20 cellular contexts compared by ENCODE assay signal in genomic region chrX:30819080-30819479, GRCh38.
A peak's percentile ranks its signal among the peaks of the same experiment; 100 is the strongest.
DNase-seq lines count a peak whose midpoint lies in the region; ATAC-seq, FAIRE-seq and TF ChIP-seq lines count a peak whose summit lies in the region.
"Had no signal": no experiment of that assay in that cellular context is flagged by ENCODE, and none has a peak within 500 bp of the region (broad histone marks: within the 10 kb centered on the region; RNA-seq: fewer than 3 reads in every experiment).

No MANE protein-coding gene starts in this region.

- peak; percentile 49 for ATAC-seq in GM18502 (IDR thresholded peaks at IDR 0.05; ENCODE audit: poor library complexity, unreplicated experiment)
- no peak for ATAC-seq in GM21825 (IDR thresholded peaks at IDR 0.05; ENCODE audit: unreplicated experiment)
- ATAC-seq: K562 had no signal

- no peak overlapping the region for H3K18ac ChIP-seq in H1 (ENCODE audit: extremely low read depth, low read length)

- H3K9me3 Mint-ChIP-seq in astrocyte (ENCODE audit: unreplicated experiment), result no peaks in the 10 kb centered on the region
- H3K9me3 Mint-ChIP-seq: CD8-positive, alpha-beta memory T cell had no signal

- no peaks in the 10 kb centered on the region for H3K79me1 ChIP-seq in H1 (ENCODE audit: low read depth, low read length)

- no peak overlapping the region for H4K91ac ChIP-seq in H1 (replicated peaks; ENCODE audit: insufficient read length, low read length)

- TF ChIP-seq RAD21 in H1 (IDR thresholded peaks at IDR 0.05 in 1 of 2, conservative IDR thresholded peaks at IDR 0.05 in 1 of 2; ENCODE audit: low read depth in 2 of 2, low read length in 2 of 2), result no peak

- H3K56ac ChIP-seq in H1 (replicated peaks; ENCODE audit: insufficient read length, low read depth, low read length), result no peak overlapping the region

- H2BK20ac ChIP-seq in H1 (ENCODE audit: low read length), result no peak overlapping the region

- no peak overlapping the region for H3K4me2 ChIP-seq in astrocyte (ENCODE audit: low read length)
- no peak overlapping the region for H3K4me2 ChIP-seq in H1 (ENCODE audit: insufficient read depth in 1 of 2, low read depth in 2 of 2, low read length in 2 of 2)

- H3K4me1 ChIP-seq in astrocyte (ENCODE audit: insufficient read depth, low read length) (no peaks in the 10 kb centered on the region), H1 (replicated peaks in 1 of 4; ENCODE audit: control insufficient read depth in 3 of 4, insufficient read depth in 4 of 4, low read length in 3 of 4) (peaks cover 0 to 2% (median 0%) of the 10 kb centered on the region in 4 experiments; a peak in 1 of 7 replicates)
- H3K4me1 ChIP-seq: BE2C had no signal

- TF ChIP-seq CTCF in astrocyte (IDR thresholded peaks at IDR 0.05; ENCODE audit: insufficient read depth, low read depth, low read length) (no peak), H1 (IDR thresholded peaks at IDR 0.05; ENCODE audit: control extremely low read depth in 1 of 3, insufficient read depth in 1 of 3, low read depth in 1 of 3, low read length in 3 of 3) (no peak)

- H3K4me3 ChIP-seq in astrocyte (ENCODE audit: insufficient read depth, low read depth, low read length) (no peak overlapping the region), H1 (ENCODE audit: extremely low read depth in 1 of 4, insufficient read depth in 2 of 4, low read depth in 3 of 4, low read length in 4 of 4) (no peak overlapping the region)
- H3K4me3 ChIP-seq: GM23248, K562 had no signal

- no peaks in the 10 kb centered on the region for H3K27me3 Mint-ChIP-seq in astrocyte (ENCODE audit: low read depth, unreplicated experiment)

- no peaks in the 10 kb centered on the region for H3K23me2 ChIP-seq in H1 (ENCODE audit: low read depth, low read length)

- POLR2A ChIA-PET in H1 (lab: Charles Lee; ENCODE audit: partially characterized antibody), result no interaction called here

- TF ChIP-seq POLR2A in H1 (IDR thresholded peaks at IDR 0.05; ENCODE audit: control extremely low read depth in 1 of 2, low read depth in 2 of 2, low read length in 2 of 2), result no peak

- H4K5ac ChIP-seq in H1 (ENCODE audit: insufficient read length, low read depth, low read length), result no peak overlapping the region

- no peak overlapping the region for H3K23ac ChIP-seq in H1 (ENCODE audit: insufficient read length)

- H3K36me3 ChIP-seq in astrocyte (ENCODE audit: insufficient read depth, low read length), result no peaks in the 10 kb centered on the region
- H3K36me3 ChIP-seq in H1 (ENCODE audit: control insufficient read depth in 2 of 4, insufficient read depth in 4 of 4, low read length in 3 of 4), result no peaks in the 10 kb centered on the region
- H3K36me3 ChIP-seq: BE2C had no signal

- no peak for TF ChIP-seq EP300 in H1 (IDR thresholded peaks at IDR 0.05; ENCODE audit: borderline replicate concordance in 1 of 2, low read depth in 2 of 2, low read length in 2 of 2)

- no peaks in the 10 kb centered on the region for H3K4me1 Mint-ChIP-seq in astrocyte (ENCODE audit: low read depth, unreplicated experiment)
- H3K4me1 Mint-ChIP-seq: CD4-positive, CD25-positive, alpha-beta regulatory T cell; CD8-positive, alpha-beta memory T cell had no signal

- H3K27ac Mint-ChIP-seq in astrocyte (ENCODE audit: unreplicated experiment), result no peak overlapping the region
- H3K27ac Mint-ChIP-seq: CD4-positive, CD25-positive, alpha-beta regulatory T cell; CD8-positive, alpha-beta memory T cell had no signal

- no peak overlapping the region for H3K4me3 Mint-ChIP-seq in astrocyte (ENCODE audit: unreplicated experiment)
- H3K4me3 Mint-ChIP-seq: CD4-positive, CD25-positive, alpha-beta regulatory T cell; CD8-positive, alpha-beta memory T cell had no signal

- FAIRE-seq in GM19239 (lab: Jason Lieb, UNC) (peak; percentile 83), astrocyte (lab: Jason Lieb, UNC) (peak; percentile 82), H1 (lab: Jason Lieb, UNC) (peak; percentile 63)
- FAIRE-seq: H54, HTR-8/SVneo, K562 had no signal

- H2BK5ac ChIP-seq in H1 (ENCODE audit: low read depth, low read length), result no peak overlapping the region

- H2AFZ ChIP-seq in astrocyte (ENCODE audit: low read depth, low read length) (no peak overlapping the region), H1 (ENCODE audit: low read length) (no peak overlapping the region)
- H2AFZ ChIP-seq: GM23248 had no signal

- H4K8ac ChIP-seq in H1 (ENCODE audit: extremely low read depth, insufficient read depth, low read length), result no peak overlapping the region

- H3K27me3 ChIP-seq in astrocyte (ENCODE audit: insufficient read depth, low read length), result no peaks in the 10 kb centered on the region
- no peaks in the 10 kb centered on the region for H3K27me3 ChIP-seq in H1 (replicated peaks in 1 of 4; ENCODE audit: control insufficient read depth in 3 of 4, extremely low read depth in 1 of 4, insufficient read depth in 3 of 4, low read length in 3 of 4)
- H3K27me3 ChIP-seq: BE2C had no signal

- H2BK15ac ChIP-seq in H1 (ENCODE audit: low read length), result no peak overlapping the region

- H3K79me2 ChIP-seq in astrocyte (ENCODE audit: insufficient read depth, low read length), result no peaks in the 10 kb centered on the region
- H3K79me2 ChIP-seq in H1 (ENCODE audit: control insufficient read depth in 1 of 2, insufficient read depth in 2 of 2, low read length in 2 of 2), result no peaks in the 10 kb centered on the region

- 93% methylated on average over 2 of the region's 2 CpGs; no CpG with 5 or more reads in 1 of the 2 experiments for WGBS in H1 (ENCODE audit: extremely low coverage in 1 of 2, insufficient coverage in 1 of 2, insufficient read length in 1 of 2, insufficient replicate concordance in 2 of 2, low coverage in 1 of 2, low lambda C conversion rate in 2 of 2, missing lambda C conversion rate in 1 of 2), 2 experiments

- no peak overlapping the region for H2BK120ac ChIP-seq in H1 (replicated peaks; ENCODE audit: low read depth, low read length)

- H3K27ac ChIP-seq in astrocyte (ENCODE audit: low read depth, low read length) (no peak overlapping the region), H1 (ENCODE audit: low read depth, low read length) (no peak overlapping the region), caudate nucleus (ENCODE audit: low read depth, low read length) (no peak overlapping the region)
- H3K27ac ChIP-seq: GM23248 had no signal

- no peaks in the 10 kb centered on the region for H3K36me3 Mint-ChIP-seq in astrocyte (ENCODE audit: low read depth, unreplicated experiment)
- H3K36me3 Mint-ChIP-seq: CD4-positive, CD25-positive, alpha-beta regulatory T cell; CD8-positive, alpha-beta memory T cell had no signal

- H3K9me3 ChIP-seq in astrocyte (ENCODE audit: insufficient read depth, low read depth, low read length) (no peaks in the 10 kb centered on the region), H1 (ENCODE audit: insufficient read depth in 2 of 2, low read depth in 1 of 2, low read length in 1 of 2) (no peaks in the 10 kb centered on the region)
- H3K9me3 ChIP-seq: BE2C had no signal

- CTCF ChIA-PET in H1 (lab: Charles Lee; ENCODE audit: partially characterized antibody), result interaction anchor here (1.0 kb wide), 1 partner anchor 84 kb away, joined by 3 read pairs; no protein-coding TSS in a partner anchor

- no peak overlapping the region for H3K14ac ChIP-seq in H1 (ENCODE audit: insufficient read length)

- no peak overlapping the region for H2BK12ac ChIP-seq in H1 (ENCODE audit: low read depth, low read length)

- no peak for DNase-seq in GM19239 (ENCODE audit: insufficient read length, low spot score)
- no peak for DNase-seq in astrocyte (ENCODE audit: low read depth)
- DNase-seq in H1 (ENCODE audit: low read depth in 1 of 2, low spot score in 2 of 2), result no peak
- DNase-seq in caudate nucleus (lab: John Stamatoyannopoulos, UW), result no peak
- no peak for DNase-seq in iPS-NIHi7 (ENCODE audit: extremely low spot score)
- DNase-seq: BE2C; C1 segment of cervical spinal cord; CD4-positive, CD25-positive, alpha-beta regulatory T cell; CD8-positive, alpha-beta memory T cell; COR-L47; DMS 273 treated with DMSO at 0.1 percent for 48 hours; GDM1; GM23248; HCEC 1CT; IMR-90 had no signal

- no peak overlapping the region for H2AK5ac ChIP-seq in H1 (ENCODE audit: low read depth, low read length)

- H4K20me1 ChIP-seq in astrocyte (ENCODE audit: insufficient read depth, low read length) (no peaks in the 10 kb centered on the region), H1 (replicated peaks in 1 of 2; ENCODE audit: control insufficient read depth in 1 of 2, insufficient read depth in 2 of 2, low read length in 2 of 2) (no peaks in the 10 kb centered on the region)

- H3K9ac ChIP-seq in astrocyte (ENCODE audit: low read length) (no peak overlapping the region), H1 (replicated peaks in 1 of 4; ENCODE audit: extremely low read depth in 1 of 4, low read depth in 3 of 4, low read length in 3 of 4) (no peak overlapping the region)
- H3K9ac ChIP-seq: GM23248 had no signal

- no peak overlapping the region for H3K4ac ChIP-seq in H1 (replicated peaks; ENCODE audit: insufficient read length, low read depth, low read length)

TF ChIP-seq in H1, 55 proteins besides CTCF, POLR2A, EP300 and RAD21:
- TF ChIP-seq ASH2L (IDR thresholded peaks at IDR 0.05; ENCODE audit: low read length), result no peak
- no peak for TF ChIP-seq CBX5 (IDR thresholded peaks at IDR 0.05; ENCODE audit: low read depth, low read length)
- TF ChIP-seq CHD1 (IDR thresholded peaks at IDR 0.05; ENCODE audit: low read depth, low read length), result no peak
- TF ChIP-seq TBP (IDR thresholded peaks at IDR 0.05; ENCODE audit: low read depth, low read length), result no peak
- TF ChIP-seq BCL11A (IDR thresholded peaks at IDR 0.05; ENCODE audit: low read depth in 2 of 2, low read length in 2 of 2), result no peak
- no peak for TF ChIP-seq RXRA (IDR thresholded peaks at IDR 0.05; ENCODE audit: insufficient read depth, low read depth, low read length)
- no peak for TF ChIP-seq TEAD4 (IDR thresholded peaks at IDR 0.05; ENCODE audit: low read depth, low read length)
- no peak for TF ChIP-seq BRCA1 (IDR thresholded peaks at IDR 0.05; ENCODE audit: low read depth, low read length)
